ENCODE assay signal across 17 cellular contexts in genomic region chr3:187450791-187451190, GRCh38.
DNase-seq lines count a peak whose midpoint lies in the region; TF ChIP-seq lines count a peak whose summit lies in the region.
"Had no signal": no experiment of that assay in that cellular context is flagged by ENCODE, and none has a peak within 500 bp of the region (broad histone marks: within the 10 kb centered on the region; RNA-seq: fewer than 3 reads in every experiment).

No MANE protein-coding gene starts in this region.

- no peaks in the 10 kb centered on the region for H3K36me3 ChIP-seq in osteoblast (ENCODE audit: insufficient read depth, low read length)

- no peaks in the 10 kb centered on the region for H3K9me3 ChIP-seq in osteoblast (ENCODE audit: low read depth, low read length)

- no peak overlapping the region for H3K4me3 ChIP-seq in osteoblast (ENCODE audit: insufficient read depth, low read length)

- TF ChIP-seq CTCF in osteoblast (IDR thresholded peaks at IDR 0.05; ENCODE audit: extremely low read depth, low read depth, low read length), result no peak

- DNase-seq in NCI-H146 (lab: John Stamatoyannopoulos, UW) (peak; percentile 63), astrocyte of the hippocampus (ENCODE audit: low read depth, low spot score) (peak; percentile 20), medulla oblongata (ENCODE audit: extremely low spot score) (peak; percentile 54), retina (peak; percentile 43), NK-92 (lab: John Stamatoyannopoulos, UW; ENCODE audit: unreplicated experiment) (no peak), iPS-NIHi7 (ENCODE audit: extremely low spot score) (no peak), osteoblast (ENCODE audit: insufficient read length, low spot score, missing footprints) (no peak)
- DNase-seq: Calu3; CD4-positive, CD25-positive, alpha-beta regulatory T cell; DMS53; H9; Kasumi-1; MM.1S; NCI-H1105 treated with DMSO at 0.1 percent for 48 hours; NCI-H2227 treated with DMSO at 0.1 percent for 48 hours; NCI-H524; SHP77 had no signal

- H3K4me2 ChIP-seq in osteoblast (ENCODE audit: insufficient read depth, low read length), result no peak overlapping the region

- no peaks in the 10 kb centered on the region for H3K79me2 ChIP-seq in osteoblast (ENCODE audit: insufficient read depth, low read length)

- H3K27ac ChIP-seq in osteoblast (ENCODE audit: low read depth, low read length), result no peak overlapping the region

- H3K4me1 ChIP-seq in osteoblast (ENCODE audit: insufficient read depth, low read length), result no peaks in the 10 kb centered on the region

- no peaks in the 10 kb centered on the region for H3K27me3 ChIP-seq in osteoblast (ENCODE audit: insufficient read depth, low read length)

- H2AFZ ChIP-seq in osteoblast (ENCODE audit: low read length), result no peak overlapping the region

- no peaks in the 10 kb centered on the region for H4K20me1 ChIP-seq in osteoblast (ENCODE audit: insufficient read depth, low read length)

Comparison
In these comparisons a context has a peak if more than half of its experiments do, and no peak if none do; other contexts are left out.
1. DNase-seq: peak in NCI-H146 (single experiment), astrocyte of the hippocampus (single experiment), medulla oblongata (single experiment) and retina (single experiment); none in NK-92 (single experiment), iPS-NIHi7 (single experiment) and osteoblast (single experiment).